20 cellular contexts compared by ENCODE assay signal in genomic region chr9:89888677-89889076, GRCh38.
DNase-seq lines count a peak whose midpoint lies in the region; ATAC-seq, FAIRE-seq and TF ChIP-seq lines count a peak whose summit lies in the region.
"Had no signal": no experiment of that assay in that cellular context is flagged by ENCODE, and none has a peak within 500 bp of the region (broad histone marks: within the 10 kb centered on the region; RNA-seq: fewer than 3 reads in every experiment).

No MANE protein-coding gene starts in this region.

- no peaks in the 10 kb centered on the region for H3K79me2 ChIP-seq in HepG2 (ENCODE audit: insufficient read depth, low read length)

- no peak overlapping the region for H2AFZ ChIP-seq in HepG2 (ENCODE audit: low read length)
- H2AFZ ChIP-seq: GM23338, PC-9 had no signal

- TF ChIP-seq CTCF in HepG2 (CRISPR knock-in tag; IDR thresholded peaks at IDR 0.05) (no peak), stomach (IDR thresholded peaks at IDR 0.05) (no peak)

- ATAC-seq in HepG2: no peak
- ATAC-seq: GM23338, HCT116, Right ventricle myocardium inferior had no signal

- H3K27me3 ChIP-seq in HepG2 (ENCODE audit: control insufficient read depth in 1 of 2, insufficient read depth in 2 of 2, low read length in 2 of 2) (no peaks in the 10 kb centered on the region), stomach (no peaks in the 10 kb centered on the region)

- H3K4me3 ChIP-seq in HepG2 (replicated peaks in 1 of 3; ENCODE audit: insufficient read depth in 1 of 3, low read depth in 2 of 3, low read length in 3 of 3) (no peak overlapping the region), stomach (no peak overlapping the region)
- H3K4me3 ChIP-seq: GM23338, PC-9 had no signal

- H3K9me3 ChIP-seq in HepG2 (ENCODE audit: low read length): no peaks in the 10 kb centered on the region
- no peaks in the 10 kb centered on the region for H3K9me3 ChIP-seq in stomach

- in situ Hi-C loops in HepG2 (cut with HindIII; ENCODE audit: extremely low pct_ligation_motif_present, low pct_unique_long_range_greater_than_20kb): no loop called here

- no peak overlapping the region for H3K4me2 ChIP-seq in HepG2 (ENCODE audit: low read depth, low read length)
- H3K4me2 ChIP-seq: GM23338, PC-9 had no signal

- H3K9ac ChIP-seq in HepG2 (ENCODE audit: insufficient read depth, low read depth, low read length): no peak overlapping the region

- CTCF ChIA-PET in HepG2 (lab: Yijun Ruan, JAX; ENCODE audit: low intra/inter-chr PET ratio, low total read pairs): no interaction called here

- TF ChIP-seq EP300 in HepG2 (IDR thresholded peaks at IDR 0.05; ENCODE audit: low read depth in 2 of 2, low read length in 2 of 2) (no peak), HepG2 (CRISPR knock-in tag; IDR thresholded peaks at IDR 0.05; ENCODE audit: borderline replicate concordance) (no peak), stomach (IDR thresholded peaks at IDR 0.05) (no peak)

- TF ChIP-seq POLR2A in HepG2 (IDR thresholded peaks at IDR 0.05; ENCODE audit: insufficient read depth in 1 of 2, low read depth in 2 of 2, low read length in 2 of 2): no peak
- no peak for TF ChIP-seq POLR2A in stomach (IDR thresholded peaks at IDR 0.05)

- WGBS in HepG2 (ENCODE audit: low lambda C conversion rate): no CpG with 5 or more reads among the region's 3 CpGs
- 50 to 84% (median 66%) methylated on average over 2 to 3 of the region's 3 CpGs for WGBS in stomach, 5 donors

- H3K27ac ChIP-seq in HepG2 (ENCODE audit: extremely low read length, insufficient read depth, low read length) (no peak overlapping the region), stomach (no peak overlapping the region)
- H3K27ac ChIP-seq: HL-60, PC-9 had no signal

- H3K36me3 ChIP-seq in HepG2 (replicated peaks in 1 of 2; ENCODE audit: control insufficient read depth in 1 of 2, insufficient read depth in 2 of 2, low read length in 2 of 2) (no peaks in the 10 kb centered on the region), stomach (no peaks in the 10 kb centered on the region)

- FAIRE-seq in HepG2 (lab: Jason Lieb, UNC) (no peak), HTR-8/SVneo (lab: Jason Lieb, UNC) (no peak)
- FAIRE-seq: D721Med had no signal

- BruUV-seq in HepG2 (replicated peaks; lab: Mats Ljungman, UMichigan): no TSS peak

- TF ChIP-seq RAD21 in HepG2 (CRISPR knock-in tag; IDR thresholded peaks at IDR 0.05): no peak

- DNase-seq in NCI-H2029 (lab: John Stamatoyannopoulos, UW): peak; percentile 77
- peak; percentile 17 for DNase-seq in RPMI8226
- DNase-seq in HepG2 (ENCODE audit: low spot score): no peak
- peak; percentile 26 for DNase-seq in stomach
- no peak for DNase-seq in NOMO-1 treated with DMSO at 0.1 percent for 48 hours (lab: John Stamatoyannopoulos, UW; ENCODE audit: unreplicated experiment)
- no peak for DNase-seq in stimulated activated CD4-positive, alpha-beta T cell treated with anti-CD3 and anti-CD28 coated beads, Interleukin-15, amount 100 ng/mL, for 24 hours
- no peak for DNase-seq in HTR-8/SVneo (ENCODE audit: insufficient read length, low spot score)
- DNase-seq: CD4-positive, alpha-beta memory T cell; DMS79; MV-4-11; NCI-H1417; NCI-H187 treated with DMSO at 0.1 percent for 48 hours; NCI-H2171; NCI-H446 treated with DMSO at 0.1 percent for 48 hours; PC-9 had no signal

- POLR2A ChIA-PET in HepG2 (lab: Yijun Ruan, JAX): no interaction called here

- intact Hi-C loops in HepG2 (cut with micrococcal nuclease; ENCODE audit: unreplicated experiment) (no loop called here), stomach (cut with DNase I; ENCODE audit: low total_unique reads) (no loop called here)

- H3K4me1 ChIP-seq in HepG2 (ENCODE audit: insufficient read depth, low read length) (no peaks in the 10 kb centered on the region), stomach (peaks cover 13 to 45% (median 23%) of the 10 kb centered on the region in 4 donors)

- H4K20me1 ChIP-seq in HepG2 (ENCODE audit: insufficient read depth, low read length): no peaks in the 10 kb centered on the region

TF ChIP-seq in HepG2, 621 proteins besides CTCF, POLR2A, EP300 and RAD21:
- TF ChIP-seq ZNF160 (CRISPR knock-in tag; IDR thresholded peaks at IDR 0.05) (no peak), MAFK (conservative IDR thresholded peaks at IDR 0.05 in 1 of 2, IDR thresholded peaks at IDR 0.05 in 1 of 2; ENCODE audit: low read length in 2 of 2) (peak; percentile 22 to 45; a peak in 1 of 4 replicates), MAFF (IDR thresholded peaks at IDR 0.05; ENCODE audit: low read depth, low read length) (peak; percentile 58; the same call in 1 of the 2 replicates)

Comparison
In these comparisons a context has a peak if more than half of its experiments do, and no peak if none do; other contexts are left out.
1. DNase-seq: peak in NCI-H2029 (single experiment), RPMI8226 (single experiment) and stomach (single experiment); none in HepG2 (single experiment), NOMO-1 treated with DMSO at 0.1 percent for 48 hours (single experiment), stimulated activated CD4-positive, alpha-beta T cell treated with anti-CD3 and anti-CD28 coated beads, Interleukin-15, amount 100 ng/mL, for 24 hours (single experiment) and HTR-8/SVneo (single experiment).